9 cellular contexts compared by ENCODE assay signal in genomic region chr12:10771132-10771733, GRCh38. TPM values are rescaled to one million over a fixed set of nuclear protein-coding genes. Genes with fewer than 3 reads are reported as not detected.
DNase-seq lines count a peak whose midpoint lies in the region; ATAC-seq, FAIRE-seq and TF ChIP-seq lines count a peak whose summit lies in the region.
"Had no signal": no experiment of that assay in that cellular context is flagged by ENCODE, and none has a peak within 500 bp of the region (broad histone marks: within the 10 kb centered on the region; RNA-seq: fewer than 3 reads in every experiment).

No MANE protein-coding gene starts in this region.

- H3K27me3 ChIP-seq in BE2C (peaks cover 57% of the 10 kb centered on the region), HCT116 (ENCODE audit: insufficient read depth, low read length) (peaks cover 29% of the 10 kb centered on the region), gastrocnemius medialis (peaks cover 0 to 8% (median 0%) of the 10 kb centered on the region in 3 donors)

- H3K4me2 ChIP-seq in HCT116 (ENCODE audit: low read length) = no peak overlapping the region

- H2AFZ ChIP-seq in HCT116 (ENCODE audit: low read depth, low read length, poor library complexity, severe bottlenecking) = no peak overlapping the region

- DNase-seq in BE2C (no peak), HCT116 (ENCODE audit: low read depth, low spot score) (peak; percentile 26), SK-N-MC (ENCODE audit: low read depth, low spot score) (peak; percentile 39), frontal cortex (ENCODE audit: low spot score in 2 of 2) (peak; percentile 7 to 8), gastrocnemius medialis (no peak), NCI-H226 (no peak), GM12892 (ENCODE audit: insufficient read length) (no peak)

- no TSS peak for BruUV-seq in HCT116 (replicated peaks; lab: Mats Ljungman, UMichigan)

- peak; percentile 85 for TF ChIP-seq RAD21 in HCT116 (IDR thresholded peaks at IDR 0.05; ENCODE audit: low read depth)

- no peaks in the 10 kb centered on the region for H3K9me2 ChIP-seq in HCT116 (ENCODE audit: insufficient read depth)

- FAIRE-seq in frontal cortex (lab: Jason Lieb, UNC) (peak; percentile 97), GM12892 (lab: Jason Lieb, UNC) (no peak)

- intact Hi-C loops in HCT116 (cut with micrococcal nuclease) (loop anchor here (1.0 to 2.0 kb wide), 3 partner anchors 428 to 1262 kb away; no protein-coding TSS in a partner anchor), gastrocnemius medialis (cut with DNase I; ENCODE audit: low total_unique reads) (loop anchor here (1.0 to 2.0 kb wide), 2 partner anchors 428 to 716 kb away; no protein-coding TSS in a partner anchor)

- no peak overlapping the region for H3K27ac ChIP-seq in HCT116 (ENCODE audit: low read depth, low read length)
- no peak overlapping the region for H3K27ac ChIP-seq in SK-N-MC
- H3K27ac ChIP-seq in gastrocnemius medialis = no peak overlapping the region

- CTCF ChIA-PET in HCT116 (lab: Charles Lee) = interaction anchor here (0.6 to 7.6 kb wide), 23 partner anchors 13 to 1265 kb away, joined by 3 to 131 read pairs (median 6); partner anchors contain the start of gene SMIM10L1

- H3K79me2 ChIP-seq in HCT116 (ENCODE audit: insufficient read depth, low read length) = no peaks in the 10 kb centered on the region

- TF ChIP-seq CTCF in BE2C (IDR thresholded peaks at IDR 0.05; ENCODE audit: low read depth, low read length) = peak; percentile 47; the same call in 1 of the 2 replicates
- TF ChIP-seq CTCF in HCT116 (IDR thresholded peaks at IDR 0.05 in 2 of 3, conservative IDR thresholded peaks at IDR 0.05 in 1 of 3; ENCODE audit: borderline replicate concordance in 1 of 3, insufficient read depth in 1 of 3, low read depth in 2 of 3, low read length in 2 of 3) = peak; percentile 39 to 88 (median 71); a peak in 4 of 6 replicates
- peak; percentile 48 to 84 (median 63) for TF ChIP-seq CTCF in gastrocnemius medialis (IDR thresholded peaks at IDR 0.05 in 4 of 5, conservative IDR thresholded peaks at IDR 0.05 in 1 of 5)

- RAD21 ChIA-PET in HCT116 (lab: Charles Lee; ENCODE audit: low non-redundant PET in 1 of 2, low total read pairs in 2 of 2, uncharacterized antibody in 2 of 2, unreplicated experiment in 2 of 2) = interaction anchor here (0.5 to 1.5 kb wide), 10 partner anchors 8 to 1262 kb away, joined by 3 to 19 read pairs (median 3); partner anchors contain the start of gene SMIM10L1 (in 1 of the 2)

- H3K9ac ChIP-seq in HCT116 (ENCODE audit: low read length) (no peak overlapping the region), SK-N-MC (ENCODE audit: insufficient read length) (no peak overlapping the region)

- H3K4me1 ChIP-seq in BE2C (no peaks in the 10 kb centered on the region), HCT116 (ENCODE audit: control insufficient read depth in 1 of 2, insufficient read depth in 2 of 2, low read length in 2 of 2) (no peaks in the 10 kb centered on the region), gastrocnemius medialis (no peaks in the 10 kb centered on the region)

- TF ChIP-seq POLR2A in HCT116 (IDR thresholded peaks at IDR 0.05; ENCODE audit: borderline replicate concordance, extremely low read depth, insufficient read depth, insufficient read length) = no peak
- no peak for TF ChIP-seq POLR2A in gastrocnemius medialis (IDR thresholded peaks at IDR 0.05)
- no peak for TF ChIP-seq POLR2A in GM12892 (IDR thresholded peaks at IDR 0.05; ENCODE audit: low read depth, low read length)

- H4K20me1 ChIP-seq in HCT116 (ENCODE audit: insufficient read depth) = no peaks in the 10 kb centered on the region

- POLR2A ChIA-PET in HCT116 (lab: Charles Lee) = no interaction called here

- no peak overlapping the region for H3K4me3 ChIP-seq in BE2C (ENCODE audit: low read depth, low read length)
- no peak overlapping the region for H3K4me3 ChIP-seq in HCT116 (replicated peaks in 1 of 2; ENCODE audit: low read depth in 1 of 2, low read length in 2 of 2)
- H3K4me3 ChIP-seq in SK-N-MC = no peak overlapping the region
- H3K4me3 ChIP-seq in gastrocnemius medialis = no peak overlapping the region

- no peaks in the 10 kb centered on the region for H3K36me3 ChIP-seq in BE2C
- H3K36me3 ChIP-seq in HCT116 (ENCODE audit: control insufficient read depth in 1 of 2, insufficient read depth in 2 of 2, low read length in 2 of 2) = no peaks in the 10 kb centered on the region
- no peaks in the 10 kb centered on the region for H3K36me3 ChIP-seq in SK-N-MC (ENCODE audit: insufficient read depth, low read length)
- H3K36me3 ChIP-seq in gastrocnemius medialis = no peaks in the 10 kb centered on the region

- in situ Hi-C loops in gastrocnemius medialis (cut with MboI; ENCODE audit: low sequenced_read_pairs in 4 of 4) = loop anchor here in 3 of 4 donors (5.0 to 10.0 kb wide), 4 partner anchors 426 to 716 kb away; no protein-coding TSS in a partner anchor

- no peaks in the 10 kb centered on the region for H3K9me3 ChIP-seq in BE2C
- H3K9me3 ChIP-seq in HCT116 (ENCODE audit: control insufficient read depth in 1 of 2, insufficient read depth in 1 of 2, low read depth in 1 of 2, low read length in 2 of 2) = no peaks in the 10 kb centered on the region
- H3K9me3 ChIP-seq in SK-N-MC (ENCODE audit: low read depth, low read length) = no peaks in the 10 kb centered on the region
- no peaks in the 10 kb centered on the region for H3K9me3 ChIP-seq in gastrocnemius medialis

- ATAC-seq in HCT116 (peak; percentile 68), gastrocnemius medialis (no peak), HG02678 (IDR thresholded peaks at IDR 0.05; ENCODE audit: unreplicated experiment) (no peak)

TF ChIP-seq in HCT116, 20 proteins besides CTCF, POLR2A, EP300 and RAD21:
- no peak for TF ChIP-seq FOSL1 (IDR thresholded peaks at IDR 0.05; ENCODE audit: low read depth)
- TF ChIP-seq JUND (IDR thresholded peaks at IDR 0.05) = no peak
- no peak for TF ChIP-seq CBX3 (IDR thresholded peaks at IDR 0.05; ENCODE audit: low read depth)
- no peak for TF ChIP-seq CEBPB (IDR thresholded peaks at IDR 0.05; ENCODE audit: low read depth)
- TF ChIP-seq, protein P1, sequence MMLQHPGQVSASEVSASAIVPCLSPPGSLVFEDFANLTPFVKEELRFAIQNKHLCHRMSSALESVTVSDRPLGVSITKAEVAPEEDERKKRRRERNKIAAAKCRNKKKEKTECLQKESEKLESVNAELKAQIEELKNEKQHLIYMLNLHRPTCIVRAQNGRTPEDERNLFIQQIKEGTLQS (IDR thresholded peaks at IDR 0.05) = no peak
- no peak for TF ChIP-seq EGR1 (IDR thresholded peaks at IDR 0.05; ENCODE audit: low read depth)
- TF ChIP-seq REST (IDR thresholded peaks at IDR 0.05; ENCODE audit: low read depth) = no peak
- TF ChIP-seq ZFX (IDR thresholded peaks at IDR 0.05) = no peak
- no peak for TF ChIP-seq SIN3A (IDR thresholded peaks at IDR 0.05; ENCODE audit: low read depth)

RNA-seq across cellular contexts. Expression of gene TAS2R7, which starts 31.2 kb away (rescaled TPM):
- polyA plus RNA-seq in BE2C (2012; ENCODE audit: insufficient read depth, insufficient read length, low read depth) = not detected
- total RNA-seq in HCT116 (2021; ENCODE audit: unreplicated experiment) (not detected), frontal cortex (0.41 TPM), gastrocnemius medialis (not detected)
- not detected in 2 replicates for polyA plus RNA-seq in HCT116 (2012)
- not detected for polyA plus RNA-seq in GM12892 (2012; ENCODE audit: missing spikeins)
- polyA plus RNA-seq: esophagus had no signal

RNA-seq across cellular contexts. Expression of gene TAS2R8, which starts 35.9 kb away (rescaled TPM):
- polyA plus RNA-seq in BE2C (2012; ENCODE audit: insufficient read depth, insufficient read length, low read depth) = not detected
- not detected for total RNA-seq in HCT116 (2021; ENCODE audit: unreplicated experiment)
- polyA plus RNA-seq in HCT116 (2012) = 0.04 TPM in 1 of 2 replicates, not detected in the other
- total RNA-seq in frontal cortex = under 0.01 TPM
- total RNA-seq in gastrocnemius medialis = under 1 TPM in 1 of 4 donors, not detected in 3; 0.36 TPM
- not detected for polyA plus RNA-seq in GM12892 (2012; ENCODE audit: missing spikeins)
- polyA plus RNA-seq: esophagus had no signal

RNA-seq across cellular contexts. Expression of gene TAS2R9, which starts 38.7 kb away (rescaled TPM):
- not detected for polyA plus RNA-seq in BE2C (2012; ENCODE audit: insufficient read depth, insufficient read length, low read depth)
- total RNA-seq in HCT116 (2021; ENCODE audit: unreplicated experiment) (not detected), frontal cortex (0.41 TPM), gastrocnemius medialis (1 to 10 TPM in 1 of 4 donors, not detected in 3; 1.1 TPM)
- not detected in 2 replicates for polyA plus RNA-seq in HCT116 (2012)
- not detected for polyA plus RNA-seq in GM12892 (2012; ENCODE audit: missing spikeins)
- polyA plus RNA-seq: esophagus had no signal

RNA-seq across cellular contexts. Expression of gene YBX3, which starts 48.1 kb away (rescaled TPM):
- polyA plus RNA-seq in BE2C (2012; ENCODE audit: insufficient read depth, insufficient read length, low read depth) = 0.77 TPM
- total RNA-seq in HCT116 (2021; ENCODE audit: unreplicated experiment) (419 TPM), frontal cortex (6.9 TPM), gastrocnemius medialis (1,000 to 10,000 TPM; 3,451 to 6,393 (median 4,786) TPM)
- polyA plus RNA-seq in HCT116 (2012) = 472 and 487 TPM in 2 replicates
- polyA plus RNA-seq in GM12892 (2012; ENCODE audit: missing spikeins) = 158 TPM

RNA-seq across cellular contexts. Expression of gene TAS2R10, which starts 54.9 kb away (rescaled TPM):
- 0.85 TPM for polyA plus RNA-seq in BE2C (2012; ENCODE audit: insufficient read depth, insufficient read length, low read depth)
- total RNA-seq in HCT116 (2021; ENCODE audit: unreplicated experiment) = 0.81 TPM
- 0.25 TPM in 1 of 2 replicates, not detected in the other for polyA plus RNA-seq in HCT116 (2012)
- 2.4 TPM for total RNA-seq in frontal cortex
- total RNA-seq in gastrocnemius medialis = under 1 TPM in 1 of 4 donors, not detected in 3; 0.51 TPM
- polyA plus RNA-seq in GM12892 (2012; ENCODE audit: missing spikeins) = 0.61 TPM
- polyA plus RNA-seq: esophagus had no signal

Comparison
In these comparisons a context has a peak if more than half of its experiments do, and no peak if none do; other contexts are left out.
1. DNase-seq: peak in HCT116 (single experiment), SK-N-MC (single experiment) and frontal cortex (2 of 2); none in BE2C (single experiment), gastrocnemius medialis (0 of 2), NCI-H226 (single experiment) and GM12892 (single experiment).
2. Peak in every context shown above with its lines, with median percentiles within 50 percentile points of each other: CTCF ChIP-seq.